12 cellular contexts compared by ENCODE assay signal in the genomic region with DNA sequence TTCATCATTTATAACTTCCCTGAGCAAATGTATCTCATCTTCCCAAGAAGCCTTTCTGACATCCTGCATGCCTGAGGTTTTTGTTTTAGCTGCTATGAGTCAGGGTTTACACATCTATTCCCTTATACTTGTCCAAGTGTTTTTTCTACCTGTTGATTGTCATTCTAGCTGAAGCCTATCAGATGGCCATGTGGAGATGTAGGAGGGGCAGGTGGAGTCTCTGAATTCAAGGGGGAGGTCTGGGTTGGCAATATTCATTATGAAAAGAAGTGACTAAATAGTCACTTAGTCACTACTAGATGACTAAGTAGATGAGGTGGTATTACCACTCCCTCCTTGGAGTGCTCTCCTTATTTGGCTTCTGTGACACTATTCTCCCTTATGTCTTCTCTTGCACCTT. TPM values are rescaled to one million over a fixed set of nuclear protein-coding genes. Genes with fewer than 3 reads are reported as not detected.
DNase-seq lines count a peak whose midpoint lies in the region; ATAC-seq and TF ChIP-seq lines count a peak whose summit lies in the region.
"Had no signal": no experiment of that assay in that cellular context is flagged by ENCODE, and none has a peak within 500 bp of the region (broad histone marks: within the 10 kb centered on the region; RNA-seq: fewer than 3 reads in every experiment).

No MANE protein-coding gene starts in this region.

- CTCF ChIA-PET in Panc1 (lab: Charles Lee), result no interaction called here

- H3K4me1 ChIP-seq in Panc1 (ENCODE audit: control insufficient read depth, insufficient read depth, low read length), result no peaks in the 10 kb centered on the region
- H3K4me1 ChIP-seq: BE2C, HAP-1 had no signal

- POLR2A ChIA-PET in Panc1 (lab: Charles Lee), result no interaction called here

- H3K27me3 ChIP-seq in Panc1 (ENCODE audit: control insufficient read depth, insufficient read depth, low read length), result no peaks in the 10 kb centered on the region
- H3K27me3 ChIP-seq: BE2C had no signal

- H3K27ac ChIP-seq in Panc1 (ENCODE audit: low read length), result no peak overlapping the region

- in situ Hi-C loops in Panc1 (cut with HindIII; ENCODE audit: low pct_unique_long_range_greater_than_20kb, low sequenced_read_pairs), result no loop called here

- TF ChIP-seq CTCF in Panc1 (IDR thresholded peaks at IDR 0.05) (no peak), fibroblast of mammary gland (conservative IDR thresholded peaks at IDR 0.05; ENCODE audit: control insufficient read depth, insufficient read depth, low read depth, low read length) (no peak)

- DNase-seq in activated naive CD4-positive, alpha-beta T cell treated with anti-CD3 and anti-CD28 coated beads, Interleukin-2, amount 50 U/mL, for 16 hours, result peak; percentile 16
- DNase-seq in activated naive CD4-positive, alpha-beta T cell treated with Interleukin-2 at 50 U/mL for 16 hours, result no peak
- DNase-seq in Panc1 (ENCODE audit: low read depth, low spot score) (peak; percentile 66), fibroblast of mammary gland (ENCODE audit: low read depth) (peak; percentile 75), germinal center (ENCODE audit: low spot score) (no peak), posterior cingulate gyrus (no peak), medulla oblongata (ENCODE audit: extremely low spot score) (no peak)
- DNase-seq in stimulated activated CD4-positive, alpha-beta T cell treated with anti-CD3 and anti-CD28 coated beads, Interleukin-4, amount 100 ng/mL, for 24 hours, result peak; percentile 28
- DNase-seq: BE2C, NCI-H510A treated with DMSO at 0.1 percent for 48 hours, retina had no signal

- no peaks in the 10 kb centered on the region for H3K9me3 ChIP-seq in Panc1 (ENCODE audit: control insufficient read depth, insufficient read depth, low read depth, low read length)
- H3K9me3 ChIP-seq: BE2C, HAP-1 had no signal

- no peak overlapping the region for H3K4me3 ChIP-seq in Panc1 (ENCODE audit: low read depth in 2 of 2, low read length in 2 of 2)
- no peak overlapping the region for H3K4me3 ChIP-seq in fibroblast of mammary gland (ENCODE audit: control insufficient read depth, low read depth, low read length)
- H3K4me3 ChIP-seq: HAP-1 had no signal

- 0 out of 2 replicates have a peak, but pooled peaks have one; percentile 48 for ATAC-seq in Panc1

- intact Hi-C loops in Panc1 (cut with micrococcal nuclease; ENCODE audit: unreplicated experiment) (no loop called here), posterior cingulate gyrus (cut with DNase I) (no loop called here)

- no peaks in the 10 kb centered on the region for H3K36me3 ChIP-seq in Panc1 (ENCODE audit: control insufficient read depth, insufficient read depth, low read length)
- H3K36me3 ChIP-seq: BE2C, HAP-1 had no signal

- BruUV-seq in Panc1 (replicated peaks; lab: Mats Ljungman, UMichigan), result no TSS peak

RNA-seq across cellular contexts. Expression of gene XCL1, which starts 52.4 kb away (rescaled TPM):
- total RNA-seq in Panc1 (2021; ENCODE audit: unreplicated experiment), result not detected
- polyA plus RNA-seq in Panc1 (2012; ENCODE audit: insufficient read length), result not detected

Comparison
In these comparisons a context has a peak if more than half of its experiments do, and no peak if none do; other contexts are left out.
1. DNase-seq: peak in activated naive CD4-positive, alpha-beta T cell treated with anti-CD3 and anti-CD28 coated beads, Interleukin-2, amount 50 U/mL, for 16 hours (single experiment), Panc1 (single experiment), fibroblast of mammary gland (single experiment) and stimulated activated CD4-positive, alpha-beta T cell treated with anti-CD3 and anti-CD28 coated beads, Interleukin-4, amount 100 ng/mL, for 24 hours (single experiment); none in activated naive CD4-positive, alpha-beta T cell treated with Interleukin-2 at 50 U/mL for 16 hours (single experiment), germinal center (single experiment), posterior cingulate gyrus (0 of 10) and medulla oblongata (single experiment).